Comparison of ENCODE assay signal across 8 cellular contexts in genomic region chr1:72282690-72283203, GRCh38. TPM values are rescaled to one million over a fixed set of nuclear protein-coding genes. Genes with fewer than 3 reads are reported as not detected.
DNase-seq lines count a peak whose midpoint lies in the region; ATAC-seq, FAIRE-seq and TF ChIP-seq lines count a peak whose summit lies in the region.

No MANE protein-coding gene starts in this region.

- peak overlapping the region; percentile 93 for H3K4me2 ChIP-seq in keratinocyte (ENCODE audit: control insufficient read depth, extremely low read depth, insufficient read depth, low read depth, low read length)

- FAIRE-seq in keratinocyte (lab: Jason Lieb, UNC) (no peak), small intestine (lab: Jason Lieb, UNC) (no peak)

- no peaks in the 10 kb centered on the region for H4K20me1 ChIP-seq in keratinocyte (ENCODE audit: control insufficient read depth, extremely low read depth, insufficient read depth, low read length)

- H3K9ac ChIP-seq in keratinocyte (ENCODE audit: control insufficient read depth, extremely low read depth, insufficient read depth, low read length), result peak overlapping the region; percentile 92

- dilution Hi-C loops in keratinocyte (cut with MboI; ENCODE audit: extremely low pct_ligation_motif_present, low sequenced_read_pairs), result no loop called here

- no peaks in the 10 kb centered on the region for H3K27me3 ChIP-seq in keratinocyte (ENCODE audit: control insufficient read depth, extremely low read depth, insufficient read depth, low read length)
- H3K27me3 ChIP-seq in small intestine (ENCODE audit: control insufficient read depth in 2 of 2, insufficient read depth in 2 of 2, low read length in 2 of 2), result peaks cover 0 to 2% of the 10 kb centered on the region in 2 donors

- no peaks in the 10 kb centered on the region for H3K9me3 ChIP-seq in keratinocyte (ENCODE audit: control insufficient read depth, low read depth, low read length)
- H3K9me3 ChIP-seq in small intestine (ENCODE audit: control insufficient read depth, low read depth), result no peaks in the 10 kb centered on the region

- ATAC-seq in GM18511 (IDR thresholded peaks at IDR 0.05; ENCODE audit: unreplicated experiment) (peak; percentile 71), HG02981 (IDR thresholded peaks at IDR 0.05; ENCODE audit: unreplicated experiment) (peak; percentile 71)

- no peaks in the 10 kb centered on the region for H3K9me1 ChIP-seq in keratinocyte (ENCODE audit: control insufficient read depth, extremely low read depth, insufficient read depth, low read length)

- H3K4me1 ChIP-seq in keratinocyte (ENCODE audit: control insufficient read depth, extremely low read depth, insufficient read depth, low read length) (peaks cover 21% of the 10 kb centered on the region), small intestine (ENCODE audit: control insufficient read depth in 2 of 2, insufficient read depth in 1 of 2, low read depth in 1 of 2, low read length in 1 of 2) (no peaks in the 10 kb centered on the region)

- DNase-seq in A172 (ENCODE audit: low spot score) (peak; percentile 60), NCI-H1930 (lab: John Stamatoyannopoulos, UW) (peak; percentile 85 to 86), keratinocyte (ENCODE audit: low read depth, low spot score) (no peak), small intestine (peak; percentile 48)

- H3K79me2 ChIP-seq in keratinocyte (ENCODE audit: control insufficient read depth, insufficient read depth, low read length), result no peaks in the 10 kb centered on the region

- no peaks in the 10 kb centered on the region for H3K36me3 ChIP-seq in keratinocyte (ENCODE audit: control insufficient read depth in 2 of 2, extremely low read depth in 1 of 2, insufficient read depth in 2 of 2, low read length in 2 of 2)
- no peaks in the 10 kb centered on the region for H3K36me3 ChIP-seq in small intestine (ENCODE audit: control insufficient read depth in 2 of 2, insufficient read depth in 2 of 2, low read length in 2 of 2)

- 1% methylated on average over 34 to 41 of the region's 41 CpGs for WGBS in small intestine, 3 donors

- H3K27ac ChIP-seq in VCaP (peak overlapping the region; percentile 38), cingulate gyrus (ENCODE audit: low read depth, low read length) (peak overlapping the region; percentile 99), keratinocyte (ENCODE audit: control insufficient read depth, insufficient read depth, low read length) (peak overlapping the region; percentile 88), small intestine (ENCODE audit: low read depth in 1 of 2, low read length in 1 of 2) (peak overlapping the region in 1 of 2 donors; percentile 90)

- TF ChIP-seq CTCF in VCaP (conservative IDR thresholded peaks at IDR 0.05), result peak; percentile 24; the same call in 1 of the 2 replicates
- TF ChIP-seq CTCF in keratinocyte (optimal IDR thresholded peaks at IDR 0.05 in 1 of 3, IDR thresholded peaks at IDR 0.05 in 1 of 3, conservative IDR thresholded peaks at IDR 0.05 in 1 of 3; ENCODE audit: extremely low read depth in 1 of 3, insufficient read depth in 2 of 3, low read length in 3 of 3), result peak in 1 of 3 experiments; percentile 49

- H2AFZ ChIP-seq in keratinocyte (ENCODE audit: control insufficient read depth, low read length), result peak overlapping the region; percentile 98

- H3K4me3 ChIP-seq in keratinocyte (ENCODE audit: control insufficient read depth in 2 of 3, extremely low read depth in 1 of 3, insufficient read depth in 2 of 3, low read depth in 1 of 3, low read length in 3 of 3) (peak overlapping the region; percentile 64 to 93 (median 90)), small intestine (ENCODE audit: low read depth in 1 of 2, low read length in 2 of 2) (peak overlapping the region; percentile 51 to 64)

RNA-seq across cellular contexts. Expression of gene NEGR1, which starts 0.4 kb away (rescaled TPM):
- total RNA-seq in A172 (2014; rRNA removed; shearing (Covaris generic)), result 0.03 TPM in 1 of 2 replicates, not detected in the other
- 0.30 to 1.6 TPM (median 1.6 TPM) in 3 replicates for polyA plus RNA-seq in keratinocyte
- polyA plus RNA-seq in keratinocyte (2011; ENCODE audit: low read depth), result 0.40 TPM
- 0.22 and 0.64 TPM in 2 replicates for polyA plus RNA-seq in keratinocyte (2011; cell fraction: cytosol; rRNA removed)
- 0.15 and 0.50 TPM in 2 replicates for polyA plus RNA-seq in keratinocyte (2011; cell fraction: nucleus; rRNA removed)
- 0.11 and 1.6 TPM in 2 replicates for polyA plus RNA-seq in keratinocyte (2012; ENCODE audit: low replicate concordance)
- 0.16 to 5.2 TPM (median 1.4 TPM) in 3 replicates for polyA minus RNA-seq in keratinocyte
- not detected for polyA minus RNA-seq in keratinocyte (2011; cell fraction: cytosol; rRNA and poly(A)+ RNA removed)
- polyA minus RNA-seq in keratinocyte (2011; cell fraction: nucleus; rRNA and poly(A)+ RNA removed), result 0.63 and 2.0 TPM in 2 replicates
- 1 to 10 TPM in 1 of 3 donors, under 1 TPM in 1, not detected in 1; 0.27 to 5.4 TPM for polyA plus RNA-seq in small intestine
